ENCODE assay signal across 9 cellular contexts in the genomic region with DNA sequence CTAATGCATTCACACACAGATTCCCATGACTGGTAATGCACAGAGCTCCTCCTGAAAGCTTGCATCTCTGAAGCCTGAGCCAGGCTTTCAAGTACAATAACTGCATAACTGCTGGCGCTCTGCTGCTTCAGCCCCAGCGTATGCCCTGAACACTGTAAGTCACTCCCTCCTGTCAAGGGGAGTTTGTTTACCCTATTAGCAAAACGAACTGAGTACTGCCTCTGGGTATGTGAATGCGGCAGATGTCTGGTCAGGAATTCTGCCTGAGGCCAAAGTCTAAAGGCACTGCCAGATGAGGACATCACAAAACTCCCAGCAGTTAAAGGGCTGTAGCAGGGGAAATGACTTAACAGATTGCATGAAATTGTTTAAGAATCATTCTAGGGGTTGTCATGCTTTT.
DNase-seq lines count a peak whose midpoint lies in the region; ATAC-seq and TF ChIP-seq lines count a peak whose summit lies in the region.
"Had no signal": no experiment of that assay in that cellular context is flagged by ENCODE, and none has a peak within 500 bp of the region (broad histone marks: within the 10 kb centered on the region; RNA-seq: fewer than 3 reads in every experiment).

No MANE protein-coding gene starts in this region.

- 61% methylated on average over 2 to 4 of the region's 4 CpGs for WGBS in upper lobe of left lung, 2 donors

- no peak overlapping the region for H3K4me3 ChIP-seq in upper lobe of left lung

- H3K36me3 ChIP-seq in upper lobe of left lung: no peaks in the 10 kb centered on the region

- no peak overlapping the region for H3K4me3 Mint-ChIP-seq in immature natural killer cell

- H3K27me3 Mint-ChIP-seq in immature natural killer cell (ENCODE audit: low read depth in 3 of 3): peaks cover 0 to 3% (median 0%) of the 10 kb centered on the region in 3 donors

- DNase-seq in COLO668 (lab: John Stamatoyannopoulos, UW; ENCODE audit: unreplicated experiment) (peak; percentile 83), NCI-H1436 (lab: John Stamatoyannopoulos, UW) (peak; percentile 57), SHP77 treated with DMSO at 0.1 percent for 48 hours (lab: John Stamatoyannopoulos, UW) (peak; percentile 87), iris pigment epithelial cell (ENCODE audit: low read depth) (peak; percentile 93), immature natural killer cell (no peak), upper lobe of left lung (no peak)
- DNase-seq: activated T-cell treated with anti-CD3 and anti-CD28 coated beads for 4 hours had no signal

- H3K4me1 Mint-ChIP-seq in immature natural killer cell: no peaks in the 10 kb centered on the region

- TF ChIP-seq EP300 in upper lobe of left lung (IDR thresholded peaks at IDR 0.05): no peak

- ATAC-seq in HG02678 (IDR thresholded peaks at IDR 0.05; ENCODE audit: unreplicated experiment): no peak
- no peak for ATAC-seq in GM18519 (IDR thresholded peaks at IDR 0.05; ENCODE audit: low FRiP score, unreplicated experiment)
- no peak for ATAC-seq in upper lobe of left lung (ENCODE audit: low FRiP score in 2 of 2)

- H3K27me3 ChIP-seq in upper lobe of left lung: no peaks in the 10 kb centered on the region

- H3K9me3 Mint-ChIP-seq in immature natural killer cell: peaks cover 0 to 7% (median 4%) of the 10 kb centered on the region in 6 donors

- H3K27ac ChIP-seq in upper lobe of left lung: no peak overlapping the region

- H3K27ac Mint-ChIP-seq in immature natural killer cell: no peak overlapping the region

- no peak for TF ChIP-seq CTCF in upper lobe of left lung (IDR thresholded peaks at IDR 0.05)

- TF ChIP-seq POLR2A in upper lobe of left lung (IDR thresholded peaks at IDR 0.05): no peak

- no peaks in the 10 kb centered on the region for H3K4me1 ChIP-seq in upper lobe of left lung

- H3K36me3 Mint-ChIP-seq in immature natural killer cell: no peaks in the 10 kb centered on the region

- no peaks in the 10 kb centered on the region for H3K9me3 ChIP-seq in upper lobe of left lung

Comparison
In these comparisons a context has a peak if more than half of its experiments do, and no peak if none do; other contexts are left out.
1. DNase-seq: peak in COLO668 (single experiment), NCI-H1436 (single experiment), SHP77 treated with DMSO at 0.1 percent for 48 hours (single experiment) and iris pigment epithelial cell (single experiment); none in immature natural killer cell (0 of 3) and upper lobe of left lung (0 of 2).